In the genomic region with DNA sequence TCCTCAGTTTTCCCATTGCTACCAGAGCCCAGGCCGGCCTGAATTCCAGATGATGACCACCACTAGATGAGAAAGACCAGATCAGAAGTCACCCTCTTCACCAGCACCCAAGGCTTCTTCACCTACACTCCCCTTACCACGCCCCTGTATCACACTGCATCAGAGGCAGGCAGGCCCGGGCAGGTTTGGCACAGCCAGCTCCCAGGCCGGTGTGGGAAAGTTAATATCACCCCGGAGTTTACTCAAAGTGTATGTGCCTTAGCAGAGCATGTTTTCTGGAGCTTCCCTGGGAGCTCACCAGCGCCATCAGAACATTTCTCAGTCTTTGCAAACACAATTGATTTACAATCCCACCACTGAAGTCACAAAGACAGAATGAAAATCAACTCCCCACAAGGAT, we compare ENCODE assay signal across 15 cellular contexts. TPM values are rescaled to one million over a fixed set of nuclear protein-coding genes. Genes with fewer than 3 reads are reported as not detected.
DNase-seq lines count a peak whose midpoint lies in the region; ATAC-seq and TF ChIP-seq lines count a peak whose summit lies in the region.
"Had no signal": no experiment of that assay in that cellular context is flagged by ENCODE, and none has a peak within 500 bp of the region (broad histone marks: within the 10 kb centered on the region; RNA-seq: fewer than 3 reads in every experiment).

No MANE protein-coding gene starts in this region.

- no peak overlapping the region for H3K4me3 ChIP-seq in breast epithelium
- no peak overlapping the region for H3K4me3 ChIP-seq in endodermal cell (ENCODE audit: low read length)
- H3K4me3 ChIP-seq: tibial artery had no signal

- TF ChIP-seq POLR2A in breast epithelium (IDR thresholded peaks at IDR 0.05): no peak

- no peak overlapping the region for H3K9ac ChIP-seq in endodermal cell (ENCODE audit: extremely low read depth, low read length, poor library complexity, severe bottlenecking)

- peak overlapping the region; percentile 69 for H3K27ac Mint-ChIP-seq in MCF 10A (ENCODE audit: low read depth, unreplicated experiment)
- H3K27ac Mint-ChIP-seq in endodermal cell: no peak overlapping the region
- H3K27ac Mint-ChIP-seq: activated CD4-positive, alpha-beta T cell treated with anti-CD3 and anti-CD28 coated beads, Interleukin-2, amount 10 ng/mL, durations not matched to agents 7 days and 5 days had no signal

- H3K9me3 ChIP-seq in breast epithelium: no peaks in the 10 kb centered on the region
- no peaks in the 10 kb centered on the region for H3K9me3 ChIP-seq in endodermal cell (ENCODE audit: control insufficient read depth, low read length)
- H3K9me3 ChIP-seq: neutrophil, tibial artery had no signal

- H3K4me1 Mint-ChIP-seq in MCF 10A (ENCODE audit: insufficient read depth, unreplicated experiment) (peaks cover 22% of the 10 kb centered on the region), endodermal cell (peaks cover 16% of the 10 kb centered on the region)
- H3K4me1 Mint-ChIP-seq: activated CD4-positive, alpha-beta T cell treated with anti-CD3 and anti-CD28 coated beads, Interleukin-2, amount 10 ng/mL, durations not matched to agents 7 days and 5 days had no signal

- TF ChIP-seq CTCF in MCF 10A (IDR thresholded peaks at IDR 0.05; ENCODE audit: unreplicated experiment) (no peak), breast epithelium (IDR thresholded peaks at IDR 0.05) (no peak), endodermal cell (conservative IDR thresholded peaks at IDR 0.05) (no peak)

- POLR2A ChIA-PET in MCF 10A (lab: Yijun Ruan, JAX): interaction anchor here (0.5 to 2.2 kb wide), 11 partner anchors 9 to 1224 kb away, joined by 3 to 14 read pairs (median 4); no protein-coding TSS in a partner anchor

- no peak overlapping the region for H3K27ac ChIP-seq in breast epithelium
- no peak overlapping the region for H3K27ac ChIP-seq in endodermal cell (ENCODE audit: low read depth, low read length)
- H3K27ac ChIP-seq: neutrophil, tibial artery had no signal

- WGBS in endodermal cell (ENCODE audit: insufficient coverage in 1 of 2, insufficient read length in 1 of 2), 2 experiments: 92 to 96% methylated on average over 3 to 6 of the region's 6 CpGs

- H3K36me3 Mint-ChIP-seq in MCF 10A (ENCODE audit: insufficient read depth, unreplicated experiment) (no peaks in the 10 kb centered on the region), endodermal cell (ENCODE audit: low read depth) (no peaks in the 10 kb centered on the region)

- H3K9me3 Mint-ChIP-seq in MCF 10A (ENCODE audit: unreplicated experiment): no peaks in the 10 kb centered on the region
- no peaks in the 10 kb centered on the region for H3K9me3 Mint-ChIP-seq in endodermal cell
- H3K9me3 Mint-ChIP-seq: activated CD4-positive, alpha-beta T cell treated with anti-CD3 and anti-CD28 coated beads, Interleukin-2, amount 10 ng/mL, durations not matched to agents 7 days and 5 days had no signal

- ATAC-seq in GM19328 (IDR thresholded peaks at IDR 0.05; ENCODE audit: unreplicated experiment): no peak
- ATAC-seq in HG02938 (IDR thresholded peaks at IDR 0.05; ENCODE audit: unreplicated experiment): no peak
- ATAC-seq in GM21367 (IDR thresholded peaks at IDR 0.05; ENCODE audit: unreplicated experiment): no peak

- no peak overlapping the region for H3K4me3 Mint-ChIP-seq in MCF 10A (ENCODE audit: unreplicated experiment)
- H3K4me3 Mint-ChIP-seq in endodermal cell: no peak overlapping the region
- H3K4me3 Mint-ChIP-seq: activated CD4-positive, alpha-beta T cell treated with anti-CD3 and anti-CD28 coated beads, Interleukin-2, amount 10 ng/mL, durations not matched to agents 7 days and 5 days had no signal

- H3K36me3 ChIP-seq in breast epithelium: no peaks in the 10 kb centered on the region
- H3K36me3 ChIP-seq in endodermal cell (ENCODE audit: control insufficient read depth, insufficient read depth, low read length): no peaks in the 10 kb centered on the region
- H3K36me3 ChIP-seq: neutrophil, tibial artery had no signal

- H3K27me3 ChIP-seq in breast epithelium: no peaks in the 10 kb centered on the region
- no peaks in the 10 kb centered on the region for H3K27me3 ChIP-seq in endodermal cell (ENCODE audit: control insufficient read depth, insufficient read depth, low read length, poor library complexity, severe bottlenecking)
- H3K27me3 ChIP-seq: neutrophil had no signal

- peak; percentile 81 for DNase-seq in MCF 10A (ENCODE audit: unreplicated experiment)
- DNase-seq in breast epithelium (ENCODE audit: low spot score in 2 of 2): no peak
- DNase-seq in NCI-H2171 (lab: John Stamatoyannopoulos, UW): peak; percentile 75
- DNase-seq in endodermal cell: peak; percentile 30
- DNase-seq in SW 1271 (lab: John Stamatoyannopoulos, UW): no peak
- DNase-seq: activated CD4-positive, alpha-beta T cell treated with anti-CD3 and anti-CD28 coated beads, Interleukin-2, amount 10 ng/mL, durations not matched to agents 7 days and 5 days; activated T-cell treated with anti-CD3 and anti-CD28 coated beads, Interleukin-2, amount 50 U/mL, for 48 hours; mesendoderm; stimulated activated CD4-positive, alpha-beta T cell treated with anti-CD3 and anti-CD28 coated beads, Interleukin-4, amount 100 ng/mL, for 1 hour; T-helper 9 cell; tibial artery had no signal

- no TSS peak for BruUV-seq in MCF 10A (replicated peaks; lab: Mats Ljungman, UMichigan)

- H3K4me1 ChIP-seq in breast epithelium (no peaks in the 10 kb centered on the region), endodermal cell (ENCODE audit: control insufficient read depth, insufficient read depth, low read length) (peaks cover 19% of the 10 kb centered on the region)
- H3K4me1 ChIP-seq: tibial artery had no signal

- CTCF ChIA-PET in MCF 10A (lab: Yijun Ruan, JAX): interaction anchor here (0.7 to 16.5 kb wide), 9 partner anchors 11 to 1053 kb away, joined by 3 to 233 read pairs (median 4); no protein-coding TSS in a partner anchor

- no peaks in the 10 kb centered on the region for H3K27me3 Mint-ChIP-seq in MCF 10A (ENCODE audit: insufficient read depth, unreplicated experiment)
- peaks cover 2% of the 10 kb centered on the region for H3K27me3 Mint-ChIP-seq in endodermal cell (ENCODE audit: insufficient read depth)

- intact Hi-C loops in MCF 10A (cut with micrococcal nuclease): loop anchor here (5.0 kb wide), 1 partner anchor 124 kb away; no protein-coding TSS in a partner anchor
- intact Hi-C loops in breast epithelium (cut with DNase I; ENCODE audit: low total_unique reads): loop anchor here (10.0 kb wide), 1 partner anchor 152 kb away; no protein-coding TSS in a partner anchor

RNA-seq across cellular contexts. Expression of gene POU2AF1, which starts 47.5 kb away (rescaled TPM):
- total RNA-seq in MCF 10A (2022) (not detected in 2 replicates), breast epithelium (1 to 10 TPM in 2 of 3 donors, under 1 TPM in 1; 0.16 to 5.6 (median 3.5) TPM), endodermal cell (under 1 TPM; 0.46 to 0.77 TPM)
- polyA plus RNA-seq in endodermal cell (2013, experiment 1 of 2): not detected
- polyA plus RNA-seq in endodermal cell (2013, experiment 2 of 2): not detected

Comparison
In these comparisons a context has a peak if more than half of its experiments do, and no peak if none do; other contexts are left out.
1. DNase-seq: peak in MCF 10A (single experiment), NCI-H2171 (single experiment) and endodermal cell (single experiment); none in breast epithelium (0 of 2) and SW 1271 (0 of 2).